Comparison of ENCODE assay signal across 19 cellular contexts in the genomic region with DNA sequence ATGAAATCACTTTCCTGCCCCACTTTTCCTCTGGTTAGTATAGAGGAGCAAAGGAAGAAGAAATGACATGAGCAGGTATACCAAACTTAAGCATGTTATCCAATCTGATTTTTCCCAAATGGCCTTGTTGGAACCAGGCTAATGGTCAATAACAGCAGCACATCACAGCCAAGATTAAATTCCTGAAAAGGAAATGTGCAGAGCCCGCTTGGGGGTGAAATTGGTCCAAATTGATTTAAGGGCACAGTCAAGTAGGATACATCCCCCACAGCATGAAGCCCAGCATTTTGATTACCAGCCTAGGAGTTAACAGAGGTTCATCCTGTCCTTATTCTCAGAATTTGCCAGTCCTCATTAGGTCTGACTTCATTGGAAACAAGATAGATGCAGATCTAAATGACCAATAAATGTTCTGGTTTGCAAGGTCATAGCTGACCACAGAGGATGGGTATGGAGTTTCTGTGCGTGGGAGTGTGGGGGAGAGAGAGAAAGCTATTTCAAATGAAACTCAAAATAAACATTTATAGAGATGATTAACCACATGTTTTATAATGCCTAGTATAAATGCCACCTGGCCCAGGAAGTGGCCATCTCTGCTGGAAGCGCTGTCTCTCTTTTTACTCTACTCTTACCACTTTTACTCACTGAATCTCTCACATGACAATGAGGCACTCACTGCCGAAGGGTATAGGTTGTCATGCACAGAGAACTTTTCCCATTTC. TPM values are rescaled to one million over a fixed set of nuclear protein-coding genes. Genes with fewer than 3 reads are reported as not detected.
DNase-seq lines count a peak whose midpoint lies in the region; ATAC-seq and TF ChIP-seq lines count a peak whose summit lies in the region.
"Had no signal": no experiment of that assay in that cellular context is flagged by ENCODE, and none has a peak within 500 bp of the region (broad histone marks: within the 10 kb centered on the region; RNA-seq: fewer than 3 reads in every experiment).

No MANE protein-coding gene starts in this region.

- CTCF ChIA-PET in CD4-positive, alpha-beta memory T cell (lab: Charles Lee; ENCODE audit: partially characterized antibody), result no interaction called here

- TF ChIP-seq CTCF in HFFc6 (IDR thresholded peaks at IDR 0.05) (no peak), fibroblast of villous mesenchyme (IDR thresholded peaks at IDR 0.05; ENCODE audit: insufficient read depth, low read depth, low read length) (no peak), tibial artery (IDR thresholded peaks at IDR 0.05) (no peak)

- H3K4me3 ChIP-seq in fibroblast of villous mesenchyme (ENCODE audit: low read depth, low read length), result no peak overlapping the region
- H3K4me3 ChIP-seq in tibial artery, result no peak overlapping the region
- no peak overlapping the region for H3K4me3 ChIP-seq in CD4-positive, alpha-beta memory T cell (ENCODE audit: low read length in 2 of 2)
- H3K4me3 ChIP-seq: heart left ventricle, left lung, right lobe of liver had no signal

- H3K9me3 Mint-ChIP-seq in HFFc6, result no peaks in the 10 kb centered on the region
- H3K9me3 Mint-ChIP-seq in CD4-positive, alpha-beta memory T cell, result peaks cover 0 to 2% (median 0%) of the 10 kb centered on the region in 8 donors
- H3K9me3 Mint-ChIP-seq: activated CD4-positive, alpha-beta T cell treated with anti-CD3 and anti-CD28 coated beads, Interleukin-2, amount 10 ng/mL, durations not matched to agents 24 days and 14 days; nephron; stimulated activated naive CD8-positive, alpha-beta T cell treated with anti-CD3 and anti-CD28 coated beads, Interleukin-15, amount 100 ng/mL, for 72 hours; T-helper 1 cell treated with Interleukin-12 subunit alpha and Interleukin-12 subunit beta and Interleukin-4 antibody, amounts not matched to agents 30 μg/mL and 1 μg/mL, for 36 hours had no signal

- H3K27ac Mint-ChIP-seq in HFFc6, result peak overlapping the region; percentile 58
- H3K27ac Mint-ChIP-seq in CD4-positive, alpha-beta memory T cell, result no peak overlapping the region
- H3K27ac Mint-ChIP-seq: activated CD4-positive, alpha-beta T cell treated with anti-CD3 and anti-CD28 coated beads, Interleukin-2, amount 10 ng/mL, durations not matched to agents 24 days and 14 days; stimulated activated naive CD8-positive, alpha-beta T cell treated with anti-CD3 and anti-CD28 coated beads, Interleukin-15, amount 100 ng/mL, for 72 hours; T-helper 1 cell treated with Interleukin-12 subunit alpha and Interleukin-12 subunit beta and Interleukin-4 antibody, amounts not matched to agents 30 μg/mL and 1 μg/mL, for 36 hours had no signal

- ATAC-seq in SK-N-SH treated with all-trans-retinoic acid at 6 μM for 48 hours, result no peak
- ATAC-seq: HCT116; heart left ventricle; left lung; stimulated activated naive CD8-positive, alpha-beta T cell treated with anti-CD3 and anti-CD28 coated beads, Interleukin-15, amount 100 ng/mL, for 72 hours had no signal

- no peaks in the 10 kb centered on the region for H3K9me3 ChIP-seq in tibial artery
- no peaks in the 10 kb centered on the region for H3K9me3 ChIP-seq in CD4-positive, alpha-beta memory T cell (ENCODE audit: control insufficient read depth in 1 of 2, low read length in 2 of 2)
- H3K9me3 ChIP-seq: Caco-2, heart left ventricle, left lung, right lobe of liver had no signal

- POLR2A ChIA-PET in CD4-positive, alpha-beta memory T cell (lab: Charles Lee; ENCODE audit: partially characterized antibody), result no interaction called here

- intact Hi-C loops in tibial artery (cut with DNase I; ENCODE audit: low total_unique reads), result no loop called here
- intact Hi-C loops in CD4-positive, alpha-beta memory T cell (cut with micrococcal nuclease), result no loop called here

- peak overlapping the region; percentile 15; the same call in 1 of the 2 replicates for H3K4me3 Mint-ChIP-seq in HFFc6
- no peak overlapping the region for H3K4me3 Mint-ChIP-seq in CD4-positive, alpha-beta memory T cell
- H3K4me3 Mint-ChIP-seq: activated CD4-positive, alpha-beta T cell treated with anti-CD3 and anti-CD28 coated beads, Interleukin-2, amount 10 ng/mL, durations not matched to agents 24 days and 14 days; nephron; stimulated activated naive CD8-positive, alpha-beta T cell treated with anti-CD3 and anti-CD28 coated beads, Interleukin-15, amount 100 ng/mL, for 72 hours; T-helper 1 cell treated with Interleukin-12 subunit alpha and Interleukin-12 subunit beta and Interleukin-4 antibody, amounts not matched to agents 30 μg/mL and 1 μg/mL, for 36 hours had no signal

- peaks cover 88% of the 10 kb centered on the region for H3K4me1 Mint-ChIP-seq in HFFc6 (ENCODE audit: low read depth)
- H3K4me1 Mint-ChIP-seq in CD4-positive, alpha-beta memory T cell, result no peaks in the 10 kb centered on the region
- H3K4me1 Mint-ChIP-seq: activated CD4-positive, alpha-beta T cell treated with anti-CD3 and anti-CD28 coated beads, Interleukin-2, amount 10 ng/mL, durations not matched to agents 24 days and 14 days; stimulated activated naive CD8-positive, alpha-beta T cell treated with anti-CD3 and anti-CD28 coated beads, Interleukin-15, amount 100 ng/mL, for 72 hours had no signal

- H3K27me3 Mint-ChIP-seq in HFFc6 (ENCODE audit: insufficient read depth), result no peaks in the 10 kb centered on the region
- H3K27me3 Mint-ChIP-seq in CD4-positive, alpha-beta memory T cell, result peaks cover 0 to 2% of the 10 kb centered on the region in 2 donors
- H3K27me3 Mint-ChIP-seq: activated CD4-positive, alpha-beta T cell treated with anti-CD3 and anti-CD28 coated beads, Interleukin-2, amount 10 ng/mL, durations not matched to agents 24 days and 14 days; stimulated activated naive CD8-positive, alpha-beta T cell treated with anti-CD3 and anti-CD28 coated beads, Interleukin-15, amount 100 ng/mL, for 72 hours had no signal

- DNase-seq in HFFc6, result peak; percentile 73
- DNase-seq in fibroblast of villous mesenchyme (ENCODE audit: low read depth), result peak; percentile 63
- DNase-seq in tibial artery, result no peak
- DNase-seq in CD4-positive, alpha-beta memory T cell, result no peak
- DNase-seq in NCI-H1105 treated with DMSO at 0.1 percent for 48 hours (lab: John Stamatoyannopoulos, UW), result no peak
- DNase-seq in medulla oblongata (ENCODE audit: extremely low spot score), result no peak
- DNase-seq: activated CD4-positive, alpha-beta T cell treated with anti-CD3 and anti-CD28 coated beads, Interleukin-2, amount 10 ng/mL, durations not matched to agents 24 days and 14 days; anterior cingulate cortex; Caco-2; effector memory CD4-positive, alpha-beta T cell; heart left ventricle; left lung; NCI-H446; right lobe of liver; stimulated activated naive CD8-positive, alpha-beta T cell treated with anti-CD3 and anti-CD28 coated beads, Interleukin-15, amount 100 ng/mL, for 72 hours had no signal

- peak overlapping the region; percentile 60 to 63 for H3K27ac ChIP-seq in tibial artery
- H3K27ac ChIP-seq in CD4-positive, alpha-beta memory T cell (ENCODE audit: low read depth, low read length), result no peak overlapping the region
- H3K27ac ChIP-seq: left lung, right lobe of liver had no signal

- H3K4me1 ChIP-seq in tibial artery, result peaks cover 0 to 83% (median 53%) of the 10 kb centered on the region in 4 donors
- no peaks in the 10 kb centered on the region for H3K4me1 ChIP-seq in CD4-positive, alpha-beta memory T cell (ENCODE audit: insufficient read depth, low read length)
- H3K4me1 ChIP-seq: Caco-2, right lobe of liver had no signal

- no peaks in the 10 kb centered on the region for H3K27me3 ChIP-seq in tibial artery
- H3K27me3 ChIP-seq in CD4-positive, alpha-beta memory T cell (ENCODE audit: insufficient read depth, low read length), result no peaks in the 10 kb centered on the region
- H3K27me3 ChIP-seq: heart left ventricle, left lung, right lobe of liver had no signal

- H3K36me3 ChIP-seq in tibial artery, result peaks cover 0 to 16% (median 9%) of the 10 kb centered on the region in 3 donors
- no peaks in the 10 kb centered on the region for H3K36me3 ChIP-seq in CD4-positive, alpha-beta memory T cell (ENCODE audit: insufficient read depth, low read length)
- H3K36me3 ChIP-seq: left lung, right lobe of liver had no signal

- no peaks in the 10 kb centered on the region for H3K36me3 Mint-ChIP-seq in HFFc6 (ENCODE audit: low read depth)
- H3K36me3 Mint-ChIP-seq in CD4-positive, alpha-beta memory T cell, result peaks cover 0 to 14% of the 10 kb centered on the region in 2 donors

TF ChIP-seq in SK-N-SH treated with all-trans-retinoic acid at 6 μM for 48 hours, 23 proteins besides CTCF, POLR2A, EP300 and RAD21 (continues in another document):
- TF ChIP-seq GLIS3 (CRISPR knock-in tag; IDR thresholded peaks at IDR 0.05), result 0 out of 2 replicates have a peak, but pooled peaks have one; percentile 51
- TF ChIP-seq ISL1 (CRISPR knock-in tag; IDR thresholded peaks at IDR 0.05), result peak; percentile 42
- TF ChIP-seq TCF4 (CRISPR knock-in tag; IDR thresholded peaks at IDR 0.05; ENCODE audit: borderline replicate concordance), result peak; percentile 40
- no peak for TF ChIP-seq TOX (CRISPR knock-in tag; IDR thresholded peaks at IDR 0.05; ENCODE audit: borderline replicate concordance)
- TF ChIP-seq POU6F1 (CRISPR knock-in tag; IDR thresholded peaks at IDR 0.05; ENCODE audit: borderline replicate concordance, low read depth), result no peak

RNA-seq across cellular contexts. Expression of gene RGS5, which starts 38.7 kb away (rescaled TPM):
- 1 to 10 TPM; 3.2 to 7.8 (median 4.6) TPM for total RNA-seq in HFFc6 (2021; fragmentation: NEBNext Ultra II Directional; extraction: Animal tissue kit (Norgen Biotek cat#: 25700))
- total RNA-seq in fibroblast of villous mesenchyme, result 2.2 and 4.8 TPM in 2 replicates
- 1 to 10 TPM; 1.3 to 5.7 TPM for total RNA-seq in CD4-positive, alpha-beta memory T cell
- 1 to 10 TPM; 1.4 to 3.0 TPM for polyA plus RNA-seq in CD4-positive, alpha-beta memory T cell

Comparison
In these comparisons a context has a peak if more than half of its experiments do, and no peak if none do; other contexts are left out.
1. DNase-seq: peak in HFFc6 (single experiment) and fibroblast of villous mesenchyme (single experiment); none in tibial artery (0 of 2), CD4-positive, alpha-beta memory T cell (0 of 5), NCI-H1105 treated with DMSO at 0.1 percent for 48 hours (single experiment) and medulla oblongata (single experiment).